ENCODE assay signal across 8 cellular contexts in the genomic region with DNA sequence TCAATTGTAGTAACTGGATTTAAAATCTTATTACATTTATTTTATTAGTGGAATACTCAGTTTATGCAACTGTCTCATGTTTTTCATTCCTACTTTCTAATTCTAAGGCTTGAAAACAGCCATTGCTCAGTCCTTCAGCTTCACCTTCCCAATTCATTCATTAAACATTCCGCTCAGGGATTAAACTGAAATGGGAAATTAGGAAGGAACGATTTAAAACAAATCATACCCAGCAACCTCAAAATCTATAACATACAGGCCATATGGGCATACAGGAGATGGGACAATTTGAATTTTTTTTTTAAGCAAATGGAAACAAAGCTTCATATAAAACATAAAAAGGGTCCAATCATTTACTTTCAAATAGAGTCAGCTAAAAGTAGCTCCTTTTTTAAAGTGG. TPM values are rescaled to one million over a fixed set of nuclear protein-coding genes. Genes with fewer than 3 reads are reported as not detected.
A peak's percentile ranks its signal among the peaks of the same experiment; 100 is the strongest.
DNase-seq lines count a peak whose midpoint lies in the region; ATAC-seq and TF ChIP-seq lines count a peak whose summit lies in the region.
"Not testable (repeated sequence)": the region's sequence is repeated elsewhere in the genome, so short reads cannot be mapped to it uniquely, and the experiment has no call there.

No MANE protein-coding gene starts in this region.

- not testable (repeated sequence) for H3K36me3 ChIP-seq in BE2C; duodenal mucosa (ENCODE audit: control insufficient read depth in 1 of 2, insufficient read depth in 2 of 2, low read length in 2 of 2); right atrium auricular region
- H3K36me3 ChIP-seq in RWPE2 (ENCODE audit: low read depth): peaks cover 11% of the 10 kb centered on the region

- peaks cover 37% of the 10 kb centered on the region for H3K36me3 Mint-ChIP-seq in activated T-helper 2 cell treated with anti-CD3 and anti-CD28 coated beads, Interferon-gamma antibody, Interleukin-2, Interleukin-4, amounts not matched to agents 10 μg/mL and 5 μg/mL and 100 μg/mL, durations not matched to agents 14 hours and 24 hours and 36 hours (ENCODE audit: low read depth)
- H3K36me3 Mint-ChIP-seq in natural killer cell: not testable (repeated sequence)
- H3K36me3 Mint-ChIP-seq in stimulated activated memory B cell treated with anti-CD40 and anti-IgM and Interleukin-4, amounts not matched to agents 10 μg/mL and 1 μg/mL and 100 μg/mL, for 72 hours: peaks cover 16% of the 10 kb centered on the region

- not testable (repeated sequence) for ATAC-seq in RWPE2 (ENCODE audit: low read depth); natural killer cell; stimulated activated memory B cell treated with anti-CD40 and anti-IgM and Interleukin-4, amounts not matched to agents 10 μg/mL and 1 μg/mL and 100 μg/mL, for 72 hours

- not testable (repeated sequence) for H3K9me3 Mint-ChIP-seq in activated T-helper 2 cell treated with anti-CD3 and anti-CD28 coated beads, Interferon-gamma antibody, Interleukin-2, Interleukin-4, amounts not matched to agents 10 μg/mL and 5 μg/mL and 100 μg/mL, durations not matched to agents 14 hours and 24 hours and 36 hours; natural killer cell; stimulated activated memory B cell treated with anti-CD40 and anti-IgM and Interleukin-4, amounts not matched to agents 10 μg/mL and 1 μg/mL and 100 μg/mL, for 72 hours

- peaks cover 45% of the 10 kb centered on the region for H3K4me1 Mint-ChIP-seq in activated T-helper 2 cell treated with anti-CD3 and anti-CD28 coated beads, Interferon-gamma antibody, Interleukin-2, Interleukin-4, amounts not matched to agents 10 μg/mL and 5 μg/mL and 100 μg/mL, durations not matched to agents 14 hours and 24 hours and 36 hours (ENCODE audit: low read depth)
- peaks cover 60 to 63% of the 10 kb centered on the region in 2 donors for H3K4me1 Mint-ChIP-seq in natural killer cell
- peaks cover 43% of the 10 kb centered on the region for H3K4me1 Mint-ChIP-seq in stimulated activated memory B cell treated with anti-CD40 and anti-IgM and Interleukin-4, amounts not matched to agents 10 μg/mL and 1 μg/mL and 100 μg/mL, for 72 hours

- DNase-seq in BE2C; HFF-Myc (ENCODE audit: extremely low read depth, low read depth); RWPE2 (ENCODE audit: low spot score); activated T-helper 2 cell treated with anti-CD3 and anti-CD28 coated beads, Interferon-gamma antibody, Interleukin-2, Interleukin-4, amounts not matched to agents 10 μg/mL and 5 μg/mL and 100 μg/mL, durations not matched to agents 14 hours and 24 hours and 36 hours (ENCODE audit: low spot score); right atrium auricular region (ENCODE audit: low spot score); natural killer cell: not testable (repeated sequence)

- intact Hi-C loops in activated T-helper 2 cell treated with anti-CD3 and anti-CD28 coated beads, Interferon-gamma antibody, Interleukin-2, Interleukin-4, amounts not matched to agents 10 μg/mL and 5 μg/mL and 100 μg/mL, durations not matched to agents 14 hours and 24 hours and 36 hours (cut with micrococcal nuclease); natural killer cell (cut with micrococcal nuclease): not testable (repeated sequence)

- peaks cover 21% of the 10 kb centered on the region for H3K4me1 ChIP-seq in BE2C
- peaks cover 45% of the 10 kb centered on the region for H3K4me1 ChIP-seq in RWPE2 (ENCODE audit: insufficient read depth, poor library complexity, severe bottlenecking)
- peaks cover 21 to 33% of the 10 kb centered on the region in 2 donors for H3K4me1 ChIP-seq in duodenal mucosa (ENCODE audit: control insufficient read depth in 1 of 2, insufficient read depth in 2 of 2, low read length in 2 of 2)
- H3K4me1 ChIP-seq in right atrium auricular region: peaks cover 0 to 29% of the 10 kb centered on the region in 2 donors

- H3K4me3 Mint-ChIP-seq in activated T-helper 2 cell treated with anti-CD3 and anti-CD28 coated beads, Interferon-gamma antibody, Interleukin-2, Interleukin-4, amounts not matched to agents 10 μg/mL and 5 μg/mL and 100 μg/mL, durations not matched to agents 14 hours and 24 hours and 36 hours (ENCODE audit: low read depth): peak overlapping the region; percentile 91
- peak overlapping the region; percentile 83 for H3K4me3 Mint-ChIP-seq in natural killer cell
- H3K4me3 Mint-ChIP-seq in stimulated activated memory B cell treated with anti-CD40 and anti-IgM and Interleukin-4, amounts not matched to agents 10 μg/mL and 1 μg/mL and 100 μg/mL, for 72 hours: peak overlapping the region; percentile 80

- not testable (repeated sequence) for H3K27me3 Mint-ChIP-seq in activated T-helper 2 cell treated with anti-CD3 and anti-CD28 coated beads, Interferon-gamma antibody, Interleukin-2, Interleukin-4, amounts not matched to agents 10 μg/mL and 5 μg/mL and 100 μg/mL, durations not matched to agents 14 hours and 24 hours and 36 hours (ENCODE audit: low read depth); natural killer cell (ENCODE audit: low read depth in 2 of 2); stimulated activated memory B cell treated with anti-CD40 and anti-IgM and Interleukin-4, amounts not matched to agents 10 μg/mL and 1 μg/mL and 100 μg/mL, for 72 hours

- not testable (repeated sequence) for H3K27me3 ChIP-seq in BE2C; RWPE2 (ENCODE audit: insufficient read depth, poor library complexity, severe bottlenecking); duodenal mucosa (ENCODE audit: control insufficient read depth in 1 of 2, insufficient read depth in 2 of 2, low read length in 2 of 2); right atrium auricular region

- H3K9me3 ChIP-seq in BE2C; RWPE2 (ENCODE audit: severe bottlenecking); duodenal mucosa (ENCODE audit: control insufficient read depth in 1 of 2, low read length in 2 of 2); right atrium auricular region: not testable (repeated sequence)

- not testable (repeated sequence) for TF ChIP-seq CTCF in BE2C (IDR thresholded peaks at IDR 0.05; ENCODE audit: low read depth, low read length); HFF-Myc (IDR thresholded peaks at IDR 0.05; ENCODE audit: low read depth, low read length, missing control alignments); RWPE2 (IDR thresholded peaks at IDR 0.05; ENCODE audit: poor library complexity, severe bottlenecking); right atrium auricular region (IDR thresholded peaks at IDR 0.05); natural killer cell (IDR thresholded peaks at IDR 0.05)

- peak overlapping the region in 1 of 2 donors; percentile 81 for H3K9ac ChIP-seq in duodenal mucosa (ENCODE audit: low read depth in 1 of 2, low read length in 2 of 2)

- H3K27ac ChIP-seq in RWPE2 (ENCODE audit: poor library complexity, severe bottlenecking) (peak overlapping the region; percentile 91), duodenal mucosa (ENCODE audit: low read depth, low read length) (peak overlapping the region; percentile 66), right atrium auricular region (peak overlapping the region; percentile 98 to 99)

- peak overlapping the region; percentile 99 for H3K27ac Mint-ChIP-seq in activated T-helper 2 cell treated with anti-CD3 and anti-CD28 coated beads, Interferon-gamma antibody, Interleukin-2, Interleukin-4, amounts not matched to agents 10 μg/mL and 5 μg/mL and 100 μg/mL, durations not matched to agents 14 hours and 24 hours and 36 hours
- H3K27ac Mint-ChIP-seq in natural killer cell: peak overlapping the region; percentile 91 to 92
- peak overlapping the region; percentile 85 for H3K27ac Mint-ChIP-seq in stimulated activated memory B cell treated with anti-CD40 and anti-IgM and Interleukin-4, amounts not matched to agents 10 μg/mL and 1 μg/mL and 100 μg/mL, for 72 hours

- H3K4me3 ChIP-seq in BE2C (ENCODE audit: low read depth, low read length): peak overlapping the region; percentile 47
- H3K4me3 ChIP-seq in HFF-Myc (replicated peaks; ENCODE audit: low read depth, low read length): peak overlapping the region; percentile 76; the same call in 1 of the 2 replicates
- H3K4me3 ChIP-seq in RWPE2 (ENCODE audit: severe bottlenecking); duodenal mucosa (ENCODE audit: low read depth in 1 of 2, low read length in 2 of 2); right atrium auricular region: not testable (repeated sequence)

RNA-seq across cellular contexts. Expression of gene ZNF217, which starts 3.5 kb away (rescaled TPM):
- 12.8 TPM for polyA plus RNA-seq in BE2C (2012; ENCODE audit: insufficient read depth, insufficient read length, low read depth)
- total RNA-seq in activated T-helper 2 cell treated with anti-CD3 and anti-CD28 coated beads, Interferon-gamma antibody, Interleukin-2, Interleukin-4, amounts not matched to agents 10 μg/mL and 5 μg/mL and 100 μg/mL, durations not matched to agents 14 hours and 24 hours and 36 hours: 55.4 and 60.6 TPM in 2 replicates
- 10 to 100 TPM in 1 of 2 donors, 1 to 10 TPM in 1; 7.6 to 13.8 TPM for total RNA-seq in right atrium auricular region
- 10 to 100 TPM; 56.1 to 69.1 (median 59.0) TPM for total RNA-seq in natural killer cell
